8 cellular contexts compared by ENCODE assay signal in the genomic region with DNA sequence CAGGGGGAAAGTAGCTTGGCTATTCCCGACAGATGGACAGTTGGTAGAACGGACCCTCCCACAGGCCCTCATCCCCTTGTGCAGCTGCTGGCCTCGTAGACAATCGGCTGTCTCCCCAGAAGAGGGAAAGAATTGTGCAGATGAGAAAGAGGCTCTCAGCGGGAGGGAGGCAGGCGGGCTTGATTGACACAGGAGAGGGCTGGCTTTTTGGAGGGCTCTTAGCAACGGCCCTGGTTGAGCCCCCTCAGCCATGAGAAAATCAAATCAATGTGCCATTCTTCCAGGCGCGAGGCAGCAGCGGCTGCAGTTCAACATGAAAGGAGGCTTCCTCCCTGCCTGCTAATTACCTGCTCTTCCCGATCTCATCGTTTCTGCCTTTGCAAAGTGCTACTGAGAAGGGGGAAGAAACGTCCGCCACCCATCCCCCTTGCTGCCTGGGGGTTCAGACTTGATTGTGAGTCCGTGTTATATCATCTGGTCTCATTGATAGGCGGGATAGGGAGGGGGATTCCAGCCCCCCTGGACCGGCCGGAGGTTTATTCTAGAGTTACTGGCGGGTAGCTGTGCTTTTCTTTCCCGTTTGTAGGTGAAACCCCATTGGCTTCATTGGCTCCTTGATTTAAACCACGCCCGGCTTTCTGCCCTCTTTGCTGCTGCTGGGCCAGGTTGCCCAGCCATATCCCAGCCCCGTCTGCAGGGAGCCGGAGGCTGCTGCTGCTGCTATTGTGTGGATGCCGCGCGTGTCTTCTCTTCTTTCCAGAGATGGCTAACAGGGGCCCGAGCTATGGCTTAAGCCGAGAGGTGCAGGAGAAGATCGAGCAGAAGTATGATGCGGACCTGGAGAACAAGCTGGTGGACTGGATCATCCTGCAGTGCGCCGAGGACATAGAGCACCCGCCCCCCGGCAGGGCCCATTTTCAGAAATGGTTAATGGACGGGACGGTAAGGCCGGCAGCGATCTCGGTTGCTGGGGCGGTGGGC. TPM values are rescaled to one million over a fixed set of nuclear protein-coding genes. Genes with fewer than 3 reads are reported as not detected.
DNase-seq lines count a peak whose midpoint lies in the region; ATAC-seq and TF ChIP-seq lines count a peak whose summit lies in the region.

A gene (plus strand): TSS at position 262 of the 981 bp plus-strand sequence. CDS start 501 bp downstream, at position 763.

- DNase-seq in SHP77 (lab: John Stamatoyannopoulos, UW): peak; percentile 74 to 79
- no peak for DNase-seq in epithelial cell of prostate (ENCODE audit: low read depth, low spot score)
- peak in 2 of 3 donors; percentile 29 to 35 for DNase-seq in mucosa of descending colon
- DNase-seq in upper lobe of right lung: no peak
- DNase-seq in RKO (ENCODE audit: low spot score): no peak

- TF ChIP-seq CTCF in mucosa of descending colon (IDR thresholded peaks at IDR 0.05) (no peak), upper lobe of right lung (IDR thresholded peaks at IDR 0.05) (no peak)

- no peaks in the 10 kb centered on the region for H3K4me1 ChIP-seq in mucosa of descending colon (ENCODE audit: low read depth)
- peaks cover 11% of the 10 kb centered on the region for H3K4me1 ChIP-seq in upper lobe of right lung

- ATAC-seq in HG03342 (IDR thresholded peaks at IDR 0.05; ENCODE audit: unreplicated experiment) (peak; percentile 37), mucosa of descending colon (peak; percentile 80), upper lobe of right lung (peak; percentile 80), HG03039 (IDR thresholded peaks at IDR 0.05; ENCODE audit: unreplicated experiment) (no peak)

- H3K27ac ChIP-seq in epithelial cell of prostate: peak within 1 kb of the TSS; percentile 4
- H3K27ac ChIP-seq in upper lobe of right lung: no peak within 1 kb of the TSS

- H3K9me3 ChIP-seq in mucosa of descending colon: no peaks in the 10 kb centered on the region
- no peaks in the 10 kb centered on the region for H3K9me3 ChIP-seq in upper lobe of right lung

- intact Hi-C loops in mucosa of descending colon (cut with DNase I, micrococcal nuclease) (no loop called here), upper lobe of right lung (cut with DNase I) (no loop called here)

- no peaks in the 10 kb centered on the region for H3K36me3 ChIP-seq in mucosa of descending colon (ENCODE audit: low read depth)
- H3K36me3 ChIP-seq in upper lobe of right lung: no peaks in the 10 kb centered on the region

- H3K4me3 ChIP-seq in GM08714 (ENCODE audit: low read length): peak within 1 kb of the TSS; percentile 27; the same call in 1 of the 2 replicates
- no peak within 1 kb of the TSS for H3K4me3 ChIP-seq in mucosa of descending colon
- H3K4me3 ChIP-seq in upper lobe of right lung: peak within 1 kb of the TSS; percentile 45

- peaks cover 10% of the 10 kb centered on the region for H3K27me3 ChIP-seq in upper lobe of right lung

RNA-seq across cellular contexts. Expression of the gene that starts here (rescaled TPM):
- total RNA-seq in mucosa of descending colon: 10 to 100 TPM in 1 of 3 donors, under 1 TPM in 2; 0.27 to 14.7 (median 0.49) TPM
- total RNA-seq in upper lobe of right lung: not detected

Comparison
In these comparisons a context has a peak if more than half of its experiments do, and no peak if none do; other contexts are left out.
1. Peak in ATAC-seq and H3K4me3 ChIP-seq in upper lobe of right lung; RNA of the gene not detected or under 1 TPM.
2. DNase-seq: peak in SHP77 (2 of 2) and mucosa of descending colon (2 of 3); none in epithelial cell of prostate (single experiment), upper lobe of right lung (single experiment) and RKO (single experiment).